ENCODE assay signal across 3 cellular contexts in the genomic region with DNA sequence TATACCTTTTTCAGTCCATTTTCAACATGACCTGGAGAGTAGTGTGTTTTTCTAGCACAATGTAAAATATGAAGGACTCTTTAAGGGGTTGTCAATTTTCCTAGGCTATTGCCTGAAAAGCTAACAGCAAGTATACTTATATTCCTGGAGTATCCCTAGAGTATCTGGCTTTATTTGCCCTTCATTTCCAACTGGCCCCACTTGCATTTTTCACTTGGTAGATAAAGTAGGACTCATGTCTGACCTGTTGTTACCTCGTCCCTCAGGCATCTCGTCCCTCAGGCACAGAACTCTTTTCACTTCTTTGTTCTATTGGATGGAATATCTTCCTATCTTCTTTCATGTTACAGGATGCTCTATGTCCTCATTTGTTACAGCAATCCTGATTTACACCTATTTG.
"Had no signal": no experiment of that assay in that cellular context is flagged by ENCODE, and none has a peak within 500 bp of the region (broad histone marks: within the 10 kb centered on the region; RNA-seq: fewer than 3 reads in every experiment).

No MANE protein-coding gene starts in this region.

- ATAC-seq: GM12878 had no signal

- H3K4me3 ChIP-seq: GM12878 had no signal

- DNase-seq: GDM1, GF-D8 had no signal
